In the genomic region with DNA sequence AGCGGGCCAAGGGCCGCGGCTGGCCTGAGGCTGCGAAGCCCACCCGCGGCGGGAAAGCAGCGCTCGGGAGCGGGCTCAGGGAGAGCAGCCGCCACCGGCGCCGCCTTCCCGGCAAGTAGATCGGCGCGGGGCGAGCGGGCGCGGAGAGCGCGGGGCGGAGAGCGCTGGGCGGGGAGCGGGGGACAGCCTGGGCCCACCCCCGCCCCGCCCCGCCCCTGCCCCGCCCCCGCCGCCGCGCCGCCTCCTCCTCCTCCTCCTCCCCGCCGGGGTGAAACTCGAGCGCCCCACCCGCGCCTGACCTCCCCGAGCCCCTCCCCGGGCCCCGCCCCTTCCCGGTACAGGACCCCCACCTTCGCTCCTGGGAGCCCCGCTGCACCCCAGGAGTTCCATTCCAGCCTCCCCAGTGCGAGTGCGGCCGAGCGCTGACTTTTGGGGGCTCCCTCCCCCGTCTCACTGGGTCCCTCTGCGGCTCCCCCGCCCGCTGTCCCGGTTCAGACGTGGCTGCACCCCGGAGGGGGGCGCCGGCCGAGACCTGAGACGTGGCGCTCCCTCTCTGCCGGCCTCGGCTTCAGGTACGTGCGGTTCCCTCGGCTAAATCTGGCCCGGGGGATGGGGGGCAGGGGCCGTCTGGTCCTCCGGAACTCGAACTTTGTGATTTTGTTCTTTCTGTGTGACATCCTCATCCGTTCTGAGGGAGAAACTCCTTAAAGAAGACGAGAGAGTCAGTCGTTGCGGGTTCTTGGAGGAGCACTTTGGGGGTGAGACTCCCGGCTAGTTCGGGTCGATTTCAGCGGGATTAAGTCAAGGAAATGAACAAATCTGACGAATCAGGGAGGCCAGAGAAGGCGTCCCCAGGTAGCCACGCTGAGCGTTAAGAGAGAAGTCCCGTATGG, we compare ENCODE assay signal across 2 cellular contexts.
A peak's percentile ranks its signal among the peaks of the same experiment; 100 is the strongest.
TF ChIP-seq lines count a peak whose summit lies in the region.

TSS of gene SEMA5A (minus strand) at position 117 of the 893 bp plus-strand sequence. CDS start 166,129 bp downstream, outside the sequence.

TF ChIP-seq in GM23338, 12 proteins besides CTCF, POLR2A, EP300 and RAD21:
- TF ChIP-seq NANOG (IDR thresholded peaks at IDR 0.05; ENCODE audit: borderline replicate concordance) = no peak
- TF ChIP-seq STAT1 (IDR thresholded peaks at IDR 0.05; ENCODE audit: unreplicated experiment) = no peak
- TF ChIP-seq POLR2AphosphoS5 (IDR thresholded peaks at IDR 0.05; ENCODE audit: low read depth) = peak; percentile 81

TF ChIP-seq in endothelial cell of umbilical vein, 7 proteins besides CTCF, POLR2A, EP300 and RAD21:
- TF ChIP-seq POLR2AphosphoS5 (IDR thresholded peaks at IDR 0.05; ENCODE audit: insufficient read depth, low read depth, low read length) (no peak), JUN (IDR thresholded peaks at IDR 0.05; ENCODE audit: borderline replicate concordance, insufficient read depth, insufficient read length, low read depth) (no peak), EZH2 (IDR thresholded peaks at IDR 0.05; ENCODE audit: borderline replicate concordance, low read depth, low read length, severe bottlenecking) (no peak), FOS (IDR thresholded peaks at IDR 0.05; ENCODE audit: borderline replicate concordance, insufficient read depth, low read length) (no peak), MYC (IDR thresholded peaks at IDR 0.05; ENCODE audit: low read depth, low read length) (no peak)
